8 cellular contexts compared by ENCODE assay signal in genomic region chr22:41524809-41525449, GRCh38. TPM values are rescaled to one million over a fixed set of nuclear protein-coding genes. Genes with fewer than 3 reads are reported as not detected.
A peak's percentile ranks its signal among the peaks of the same experiment; 100 is the strongest.
DNase-seq lines count a peak whose midpoint lies in the region; TF ChIP-seq lines count a peak whose summit lies in the region.

No MANE protein-coding gene starts in this region.

- H3K9me3 Mint-ChIP-seq in activated CD4-positive, alpha-beta T cell treated with anti-CD3 and anti-CD28 coated beads, Interleukin-2, amount 10 ng/mL, durations not matched to agents 7 days and 5 days: no peaks in the 10 kb centered on the region

- in situ Hi-C loops in GM13976 (cut with MboI; ENCODE audit: low sequenced_read_pairs, unreplicated experiment): no loop called here

- H3K4me1 Mint-ChIP-seq in activated CD4-positive, alpha-beta T cell treated with anti-CD3 and anti-CD28 coated beads, Interleukin-2, amount 10 ng/mL, durations not matched to agents 7 days and 5 days: peaks cover 13% of the 10 kb centered on the region

- POLR2A ChIA-PET in activated CD4-positive, alpha-beta T cell treated with anti-CD3 and anti-CD28 coated beads, Interleukin-2, amount 10 ng/mL, durations not matched to agents 7 days and 5 days (lab: Charles Lee): no interaction called here

- H3K27ac Mint-ChIP-seq in activated CD4-positive, alpha-beta T cell treated with anti-CD3 and anti-CD28 coated beads, Interleukin-2, amount 10 ng/mL, durations not matched to agents 7 days and 5 days: peak overlapping the region; percentile 80

- CTCF ChIA-PET in activated CD4-positive, alpha-beta T cell treated with anti-CD3 and anti-CD28 coated beads, Interleukin-2, amount 10 ng/mL, durations not matched to agents 7 days and 5 days (lab: Charles Lee): interaction anchor here (0.6 to 3.4 kb wide), 10 partner anchors 8 to 122 kb away, joined by 3 to 21 read pairs (median 4); partner anchors contain the start of gene TOB2

- DNase-seq in GM13976 (ENCODE audit: low spot score) (peak; percentile 76), islet precursor cell (no peak), NCI-H146 treated with DMSO at 0.1 percent for 48 hours (lab: John Stamatoyannopoulos, UW; ENCODE audit: unreplicated experiment) (no peak), NCI-H2081 treated with DMSO at 0.1 percent for 48 hours (lab: John Stamatoyannopoulos, UW) (no peak), NK-92 (lab: John Stamatoyannopoulos, UW; ENCODE audit: unreplicated experiment) (no peak)
- peak; percentile 78 for DNase-seq in activated CD4-positive, alpha-beta T cell treated with anti-CD3 and anti-CD28 coated beads, Interleukin-2, amount 10 ng/mL, durations not matched to agents 7 days and 5 days
- peak; percentile 51 for DNase-seq in effector CD8-positive, alpha-beta T cell (lab: John Stamatoyannopoulos, UW)
- peak; percentile 79 for DNase-seq in stimulated activated CD4-positive, alpha-beta T cell treated with anti-CD3 and anti-CD28 coated beads, Interleukin-15, amount 100 ng/mL, for 24 hours

- TF ChIP-seq CTCF in GM13976 (IDR thresholded peaks at IDR 0.05; ENCODE audit: borderline replicate concordance, control extremely low read depth, extremely low read depth, insufficient read depth, missing control alignments): no peak

- no peaks in the 10 kb centered on the region for H3K27me3 Mint-ChIP-seq in activated CD4-positive, alpha-beta T cell treated with anti-CD3 and anti-CD28 coated beads, Interleukin-2, amount 10 ng/mL, durations not matched to agents 7 days and 5 days

- no peak overlapping the region for H3K4me3 Mint-ChIP-seq in activated CD4-positive, alpha-beta T cell treated with anti-CD3 and anti-CD28 coated beads, Interleukin-2, amount 10 ng/mL, durations not matched to agents 7 days and 5 days

- H3K36me3 Mint-ChIP-seq in activated CD4-positive, alpha-beta T cell treated with anti-CD3 and anti-CD28 coated beads, Interleukin-2, amount 10 ng/mL, durations not matched to agents 7 days and 5 days (ENCODE audit: low read depth): peaks cover 20% of the 10 kb centered on the region

RNA-seq across cellular contexts. Expression of gene POLR3H, which starts 19.3 kb away (rescaled TPM):
- total RNA-seq in activated CD4-positive, alpha-beta T cell treated with anti-CD3 and anti-CD28 coated beads, Interleukin-2, amount 10 ng/mL, durations not matched to agents 7 days and 5 days: 10 to 100 TPM; 29.1 to 30.1 TPM

RNA-seq across cellular contexts. Expression of gene CSDC2, which starts 35.9 kb away (rescaled TPM):
- not detected for total RNA-seq in activated CD4-positive, alpha-beta T cell treated with anti-CD3 and anti-CD28 coated beads, Interleukin-2, amount 10 ng/mL, durations not matched to agents 7 days and 5 days

RNA-seq across cellular contexts. Expression of gene ACO2, which starts 56.0 kb away (rescaled TPM):
- total RNA-seq in activated CD4-positive, alpha-beta T cell treated with anti-CD3 and anti-CD28 coated beads, Interleukin-2, amount 10 ng/mL, durations not matched to agents 7 days and 5 days: 10 to 100 TPM; 73.4 to 77.9 TPM

RNA-seq across cellular contexts. Expression of gene PHF5A, which starts 56.4 kb away (rescaled TPM):
- 10 to 100 TPM; 63.6 to 64.8 TPM for total RNA-seq in activated CD4-positive, alpha-beta T cell treated with anti-CD3 and anti-CD28 coated beads, Interleukin-2, amount 10 ng/mL, durations not matched to agents 7 days and 5 days

Comparison
In these comparisons a context has a peak if more than half of its experiments do, and no peak if none do; other contexts are left out.
1. DNase-seq: peak in GM13976 (single experiment), activated CD4-positive, alpha-beta T cell treated with anti-CD3 and anti-CD28 coated beads, Interleukin-2, amount 10 ng/mL, durations not matched to agents 7 days and 5 days (single experiment), effector CD8-positive, alpha-beta T cell (single experiment) and stimulated activated CD4-positive, alpha-beta T cell treated with anti-CD3 and anti-CD28 coated beads, Interleukin-15, amount 100 ng/mL, for 24 hours (single experiment); none in islet precursor cell (single experiment), NCI-H146 treated with DMSO at 0.1 percent for 48 hours (single experiment), NCI-H2081 treated with DMSO at 0.1 percent for 48 hours (single experiment) and NK-92 (single experiment).